7 cellular contexts compared by ENCODE assay signal in genomic region chr19:51799311-51799997, GRCh38. TPM values are rescaled to one million over a fixed set of nuclear protein-coding genes. Genes with fewer than 3 reads are reported as not detected.
DNase-seq lines count a peak whose midpoint lies in the region; TF ChIP-seq lines count a peak whose summit lies in the region.

No MANE protein-coding gene starts in this region.

- TF ChIP-seq CTCF in astrocyte of the spinal cord (IDR thresholded peaks at IDR 0.05; ENCODE audit: low read depth, low read length) = peak; percentile 13

- H3K4me3 ChIP-seq in astrocyte of the spinal cord (ENCODE audit: low read depth, low read length) = no peak overlapping the region
- no peak overlapping the region for H3K4me3 ChIP-seq in thymus (ENCODE audit: low read length)

- in situ Hi-C loops in astrocyte of the spinal cord (cut with HindIII; ENCODE audit: low sequenced_read_pairs) = no loop called here

- no peaks in the 10 kb centered on the region for H3K27me3 ChIP-seq in thymus (ENCODE audit: control insufficient read depth, insufficient read depth)

- H3K36me3 ChIP-seq in thymus (ENCODE audit: control insufficient read depth, insufficient read depth) = no peaks in the 10 kb centered on the region

- DNase-seq in LHCN-M2 (ENCODE audit: low read depth) = peak; percentile 98
- peak; percentile 94 for DNase-seq in astrocyte of the spinal cord (ENCODE audit: low read depth, low spot score)
- DNase-seq in kidney tubule cell (ENCODE audit: low spot score) = peak; percentile 83
- DNase-seq in NK-92 treated with Interleukin-12 subunit alpha and Interleukin-12 subunit beta, amount 100 ng/mL, for 24 hours (lab: John Stamatoyannopoulos, UW) = no peak
- DNase-seq in stimulated activated CD4-positive, alpha-beta T cell treated with anti-CD3 and anti-CD28 coated beads, Interleukin-4, amount 100 ng/mL, for 24 hours = no peak
- no peak for DNase-seq in activated naive CD4-positive, alpha-beta T cell (lab: John Stamatoyannopoulos, UW)

- WGBS in thymus = 79% methylated on average over 13 of the region's 13 CpGs

- peak overlapping the region; percentile 70 for H3K27ac ChIP-seq in thymus (ENCODE audit: low read depth)

- H3K4me1 ChIP-seq in thymus (ENCODE audit: control insufficient read depth, insufficient read depth, low read length) = no peaks in the 10 kb centered on the region

- no peaks in the 10 kb centered on the region for H3K9me3 ChIP-seq in thymus (ENCODE audit: control insufficient read depth)

RNA-seq across cellular contexts. Expression of gene FPR3, which starts 4.5 kb away (rescaled TPM):
- not detected in 2 replicates for total RNA-seq in LHCN-M2 (2014; rRNA removed)
- not detected for polyA plus RNA-seq in LHCN-M2 (2012)
- polyA plus RNA-seq in thymus = 7.8 TPM

RNA-seq across cellular contexts. Expression of gene FPR2, which starts 38.5 kb away (rescaled TPM):
- total RNA-seq in LHCN-M2 (2014; rRNA removed) = 0.40 and 1.8 TPM in 2 replicates
- polyA plus RNA-seq in LHCN-M2 (2012) = not detected
- 1.4 TPM for polyA plus RNA-seq in thymus

RNA-seq across cellular contexts. Expression of gene FPR1, which starts 47.8 kb away (rescaled TPM):
- total RNA-seq in LHCN-M2 (2014; rRNA removed) = 9.7 and 10.9 TPM in 2 replicates
- 4.5 TPM for polyA plus RNA-seq in LHCN-M2 (2012)
- polyA plus RNA-seq in thymus = 4.7 TPM

Comparison
In these comparisons a context has a peak if more than half of its experiments do, and no peak if none do; other contexts are left out.
1. DNase-seq: peak in LHCN-M2 (single experiment), astrocyte of the spinal cord (single experiment) and kidney tubule cell (single experiment); none in NK-92 treated with Interleukin-12 subunit alpha and Interleukin-12 subunit beta, amount 100 ng/mL, for 24 hours (single experiment), stimulated activated CD4-positive, alpha-beta T cell treated with anti-CD3 and anti-CD28 coated beads, Interleukin-4, amount 100 ng/mL, for 24 hours (single experiment) and activated naive CD4-positive, alpha-beta T cell (0 of 4).